32 cellular contexts compared by ENCODE assay signal in the genomic region with DNA sequence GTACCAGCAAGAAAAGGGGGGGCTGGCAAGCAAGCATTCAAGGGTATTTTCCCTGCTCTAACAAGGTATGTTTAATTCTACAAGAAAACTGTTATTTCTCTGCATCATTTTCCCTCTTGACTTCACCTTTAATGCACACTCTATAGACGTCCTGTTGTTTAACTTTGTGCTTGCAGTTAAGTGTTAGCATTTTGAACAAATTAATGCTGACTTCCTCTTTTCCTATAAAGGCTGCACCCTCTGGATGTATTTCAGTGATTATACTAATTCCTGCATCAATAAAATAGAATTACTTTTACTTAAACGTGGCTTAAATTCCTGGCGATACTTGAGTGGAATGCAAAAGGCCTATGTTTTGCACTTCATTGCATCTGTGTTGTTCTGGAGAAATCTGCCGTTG.
"Had no signal": no experiment of that assay in that cellular context is flagged by ENCODE, and none has a peak within 500 bp of the region (broad histone marks: within the 10 kb centered on the region; RNA-seq: fewer than 3 reads in every experiment).

No MANE protein-coding gene starts in this region.

- H3K27ac ChIP-seq: ascending aorta, cardiac muscle cell, colonic mucosa, VCaP had no signal

- FAIRE-seq: bronchial epithelial cell, TTC549 had no signal

- DNase-seq: activated B cell treated with CpG ODN at 0.5 μM for 24 hours; activated CD4-positive, alpha-beta memory T cell treated with anti-CD3 and anti-CD28 coated beads, Interleukin-2, amount 10 ng/mL, durations not matched to agents 7 days and 5 days; activated CD4-positive, alpha-beta T cell treated with anti-CD3 and anti-CD28 coated beads for 1 hour; activated CD4-positive, alpha-beta T cell treated with anti-CD3 and anti-CD28 coated beads for 36 hours; activated CD4-positive, alpha-beta T cell treated with anti-CD3 and anti-CD28 coated beads for 48 hours; activated CD4-positive, alpha-beta T cell treated with anti-CD3 and anti-CD28 coated beads, Interleukin-2, amount 10 ng/mL, durations not matched to agents 7 days and 5 days; activated CD4-positive, alpha-beta T cell treated with anti-CD3 and anti-CD28 coated beads, Interleukin-2, amount 50 U/mL, for 48 hours; activated CD8-positive, alpha-beta memory T cell treated with anti-CD3 and anti-CD28 coated beads for 24 hours; activated CD8-positive, alpha-beta memory T cell treated with anti-CD3 and anti-CD28 coated beads, Interleukin-2, amount 10 ng/mL, durations not matched to agents 7 days and 5 days; activated CD8-positive, alpha-beta memory T cell treated with anti-CD3 and anti-CD28 coated beads, Interleukin-2, amount 50 U/mL, for 48 hours; activated CD8-positive, alpha-beta T cell treated with anti-CD3 and anti-CD28 coated beads, Interleukin-2, amount 10 ng/mL, durations not matched to agents 7 days and 5 days; activated effector memory CD4-positive, alpha-beta T cell treated with Interleukin-2 at 50 U/mL for 16 hours; activated gamma-delta T cell; activated naive CD4-positive, alpha-beta T cell treated with anti-CD3 and anti-CD28 coated beads, Interleukin-2, amount 10 ng/mL, durations not matched to agents 7 days and 5 days; activated naive CD4-positive, alpha-beta T cell treated with Interleukin-2 at 50 U/mL for 16 hours; activated naive CD8-positive, alpha-beta T cell treated with anti-CD3 and anti-CD28 coated beads, Interleukin-2, amount 10 ng/mL, durations not matched to agents 7 days and 5 days; activated naive CD8-positive, alpha-beta T cell treated with anti-CD3 and anti-CD28 coated beads, Interleukin-2, amount 50 U/mL, for 24 hours; activated T-cell treated with anti-CD3 and anti-CD28 coated beads, Interleukin-2, amount 50 U/mL, for 24 hours; activated T-cell treated with anti-CD3 and anti-CD28 coated beads, Interleukin-2, amount 50 U/mL, for 48 hours; amygdala; anterior cingulate cortex; caudate nucleus; cerebellar nuclear complex; colonic mucosa; T-helper 2 cell; T-helper 9 cell had no signal

- H3K4me3 ChIP-seq: ascending aorta, cardiac muscle cell, colonic mucosa had no signal

- H3K36me3 ChIP-seq: ascending aorta, cardiac muscle cell, colonic mucosa had no signal

- H3K4me1 ChIP-seq: colonic mucosa had no signal

- ATAC-seq: activated CD4-positive, alpha-beta T cell treated with anti-CD3 and anti-CD28 coated beads for 36 hours; activated CD4-positive, CD25-positive, alpha-beta regulatory T cell treated with anti-CD3 and anti-CD28 coated beads, Interleukin-2, amount 50 U/mL, for 24 hours; activated CD8-positive, alpha-beta memory T cell treated with anti-CD3 and anti-CD28 coated beads, Interleukin-2, amount 10 ng/mL, durations not matched to agents 7 days and 5 days; activated CD8-positive, alpha-beta T cell treated with anti-CD3 and anti-CD28 coated beads, Interleukin-2, amount 10 ng/mL, durations not matched to agents 7 days and 5 days; activated naive CD8-positive, alpha-beta T cell treated with anti-CD3 and anti-CD28 coated beads, Interleukin-2, amount 50 U/mL, for 24 hours had no signal

- H3K9me3 ChIP-seq: ascending aorta, colonic mucosa had no signal

- H3K27me3 ChIP-seq: ascending aorta, cardiac muscle cell had no signal
